30 cellular contexts compared by ENCODE assay signal in the genomic region with DNA sequence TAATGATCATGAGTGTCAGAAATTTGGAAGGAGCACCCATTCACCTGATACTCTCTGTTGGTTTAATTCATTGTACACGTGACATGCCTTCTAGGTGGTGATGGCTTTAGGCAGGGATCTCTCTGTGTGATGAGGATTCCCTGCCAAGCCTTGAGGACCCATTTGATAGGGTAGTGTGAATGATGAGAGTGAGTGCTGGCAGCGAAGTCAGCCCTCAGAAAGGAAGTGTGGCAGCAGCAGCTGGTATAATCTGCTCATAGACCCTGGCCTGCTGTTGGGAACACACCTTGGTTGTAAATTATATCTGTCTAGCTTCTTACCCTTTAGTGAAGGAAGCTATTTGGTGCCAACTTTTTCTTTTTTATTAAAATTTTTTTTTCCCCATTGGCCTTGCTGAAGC.
DNase-seq lines count a peak whose midpoint lies in the region; ATAC-seq and TF ChIP-seq lines count a peak whose summit lies in the region.
"Had no signal": no experiment of that assay in that cellular context is flagged by ENCODE, and none has a peak within 500 bp of the region (broad histone marks: within the 10 kb centered on the region; RNA-seq: fewer than 3 reads in every experiment).

No MANE protein-coding gene starts in this region.

- H3K27ac ChIP-seq in heart right ventricle (no peak overlapping the region), PC-3 (ENCODE audit: low read length) (no peak overlapping the region)
- H3K27ac ChIP-seq: A549, gastroesophageal sphincter, lower lobe of right lung, RWPE1, vagina had no signal

- H3K9ac ChIP-seq in PC-3 (ENCODE audit: low read length), result no peak overlapping the region
- H3K9ac ChIP-seq: SK-N-SH had no signal

- H3K9me3 Mint-ChIP-seq in activated CD4-positive, alpha-beta memory T cell treated with anti-CD3 and anti-CD28 coated beads for 36 hours, result no peaks in the 10 kb centered on the region
- H3K9me3 Mint-ChIP-seq: activated naive CD4-positive, alpha-beta T cell treated with anti-CD3 and anti-CD28 coated beads, Interleukin-2, amount 50 U/mL, for 24 hours; activated T-helper 17 cell treated with anti-CD3 and anti-CD28 coated beads, Interleukin-2, amount 50 U/mL, for 72 hours; CD8-positive, alpha-beta T cell; dendritic cell treated with granulocyte-macrophage colony-stimulating factor and Interleukin-4, amounts not matched to agents 40 ng/mL and 50 ng/mL, for 4 days; GM23338; natural killer cell; stimulated activated naive CD8-positive, alpha-beta T cell treated with anti-CD3 and anti-CD28 coated beads, Interleukin-15, amount 100 ng/mL, for 72 hours had no signal

- peaks cover 34% of the 10 kb centered on the region for H3K4me1 Mint-ChIP-seq in activated CD4-positive, alpha-beta memory T cell treated with anti-CD3 and anti-CD28 coated beads for 36 hours (ENCODE audit: low read depth)

- H3K79me2 ChIP-seq in PC-3 (ENCODE audit: low read length), result no peaks in the 10 kb centered on the region

- no peaks in the 10 kb centered on the region for H3K9me2 ChIP-seq in PC-3 (replicated peaks; ENCODE audit: low read length)
- H3K9me2 ChIP-seq: SK-N-SH had no signal

- peak; percentile 88 for ATAC-seq in Right ventricle myocardium inferior
- peak; percentile 84 to 96 (median 92) for ATAC-seq in heart right ventricle
- ATAC-seq in PC-3, result no peak
- no peak for ATAC-seq in GM21576 (IDR thresholded peaks at IDR 0.05; ENCODE audit: unreplicated experiment)
- ATAC-seq in activated CD4-positive, CD25-positive, alpha-beta regulatory T cell treated with anti-CD3 and anti-CD28 coated beads, Interleukin-2, amount 50 U/mL, for 24 hours, result no peak
- ATAC-seq: A549; CD8-positive, alpha-beta T cell; gastroesophageal sphincter; GM23338; lower lobe of right lung; natural killer cell had no signal

- no peaks in the 10 kb centered on the region for H3K9me3 ChIP-seq in heart right ventricle
- no peaks in the 10 kb centered on the region for H3K9me3 ChIP-seq in PC-3 (ENCODE audit: low read length)
- H3K9me3 ChIP-seq: A549, gastroesophageal sphincter, lower lobe of right lung, SK-N-SH, vagina had no signal

- POLR2A ChIA-PET in activated CD4-positive, alpha-beta memory T cell treated with anti-CD3 and anti-CD28 coated beads for 36 hours (lab: Charles Lee), result interaction anchor here (1.0 kb wide), 1 partner anchor 18 kb away, joined by 3 read pairs; no protein-coding TSS in a partner anchor
- POLR2A ChIA-PET in PC-3 (lab: Charles Lee; ENCODE audit: unreplicated experiment), result no interaction called here

- no peak overlapping the region for H3K4me3 ChIP-seq in heart right ventricle
- H3K4me3 ChIP-seq in PC-3 (ENCODE audit: low read length), result no peak overlapping the region
- H3K4me3 ChIP-seq: A549, gastroesophageal sphincter, GM23338, lower lobe of right lung, vagina had no signal

- H3K4me1 ChIP-seq in heart right ventricle (peaks cover 7 to 44% (median 28%) of the 10 kb centered on the region in 9 donors), PC-3 (ENCODE audit: insufficient read depth, low read length) (peaks cover 4% of the 10 kb centered on the region)
- H3K4me1 ChIP-seq: A549, vagina had no signal

- H3K36me3 ChIP-seq in heart right ventricle (peaks cover 0 to 43% (median 0%) of the 10 kb centered on the region in 9 donors), PC-3 (ENCODE audit: low read depth, low read length) (no peaks in the 10 kb centered on the region)

- no peaks in the 10 kb centered on the region for H3K27me3 ChIP-seq in heart right ventricle
- H3K27me3 ChIP-seq in PC-3 (ENCODE audit: low read length), result no peaks in the 10 kb centered on the region
- H3K27me3 ChIP-seq: gastroesophageal sphincter, vagina had no signal

- TF ChIP-seq CTCF in heart right ventricle (IDR thresholded peaks at IDR 0.05) (no peak), PC-3 (conservative IDR thresholded peaks at IDR 0.05; ENCODE audit: low read depth, low read length) (no peak)

- H4K20me1 ChIP-seq in PC-3 (ENCODE audit: low read length), result no peaks in the 10 kb centered on the region

- H2AFZ ChIP-seq in PC-3 (ENCODE audit: low read length), result no peak overlapping the region
- H2AFZ ChIP-seq: GM23338 had no signal

- H3K4me2 ChIP-seq in PC-3 (ENCODE audit: low read length), result no peak overlapping the region
- H3K4me2 ChIP-seq: A549, GM23338, SK-N-SH had no signal

- DNase-seq in Right ventricle myocardium inferior (ENCODE audit: missing footprints), result no peak
- DNase-seq in cardiac septum (ENCODE audit: low spot score), result no peak
- no peak for DNase-seq in activated CD4-positive, alpha-beta memory T cell treated with anti-CD3 and anti-CD28 coated beads for 36 hours
- peak; percentile 26 to 64 for DNase-seq in heart right ventricle
- DNase-seq in PC-3, result no peak
- DNase-seq in iPS-NIHi11 (ENCODE audit: low spot score), result no peak
- DNase-seq: activated CD8-positive, alpha-beta memory T cell treated with anti-CD3 and anti-CD28 coated beads, Interleukin-2, amount 50 U/mL, for 48 hours; AML-193; caudate nucleus; CD8-positive, alpha-beta T cell; DMS 273 treated with DMSO at 0.1 percent for 48 hours; Karpas-422; lower lobe of right lung; natural killer cell; NCI-H187; NCI-H345; NCI-H748 treated with DMSO at 0.1 percent for 48 hours; occipital lobe; SK-N-SH; stimulated activated naive CD8-positive, alpha-beta T cell treated with anti-CD3 and anti-CD28 coated beads, Interleukin-15, amount 100 ng/mL, for 72 hours had no signal

- H3K4me3 Mint-ChIP-seq in activated CD4-positive, alpha-beta memory T cell treated with anti-CD3 and anti-CD28 coated beads for 36 hours, result no peak overlapping the region
- H3K4me3 Mint-ChIP-seq: activated naive CD4-positive, alpha-beta T cell treated with anti-CD3 and anti-CD28 coated beads, Interleukin-2, amount 50 U/mL, for 24 hours; activated T-helper 17 cell treated with anti-CD3 and anti-CD28 coated beads, Interleukin-2, amount 50 U/mL, for 72 hours; CD8-positive, alpha-beta T cell; dendritic cell treated with granulocyte-macrophage colony-stimulating factor and Interleukin-4, amounts not matched to agents 40 ng/mL and 50 ng/mL, for 4 days; GM23338; natural killer cell had no signal

- H3K27me3 Mint-ChIP-seq in activated CD4-positive, alpha-beta memory T cell treated with anti-CD3 and anti-CD28 coated beads for 36 hours, result no peaks in the 10 kb centered on the region
- H3K27me3 Mint-ChIP-seq: activated naive CD4-positive, alpha-beta T cell treated with anti-CD3 and anti-CD28 coated beads, Interleukin-2, amount 50 U/mL, for 24 hours; activated T-helper 17 cell treated with anti-CD3 and anti-CD28 coated beads, Interleukin-2, amount 50 U/mL, for 72 hours; dendritic cell treated with granulocyte-macrophage colony-stimulating factor and Interleukin-4, amounts not matched to agents 40 ng/mL and 50 ng/mL, for 4 days; stimulated activated naive CD8-positive, alpha-beta T cell treated with anti-CD3 and anti-CD28 coated beads, Interleukin-15, amount 100 ng/mL, for 72 hours had no signal

- no TSS peak for BruUV-seq in PC-3 (replicated peaks; lab: Mats Ljungman, UMichigan)

- no peaks in the 10 kb centered on the region for H3F3A ChIP-seq in PC-3 (ENCODE audit: low read length, unreplicated experiment)

- peak overlapping the region; percentile 29 for H3K27ac Mint-ChIP-seq in activated CD4-positive, alpha-beta memory T cell treated with anti-CD3 and anti-CD28 coated beads for 36 hours
- H3K27ac Mint-ChIP-seq: activated naive CD4-positive, alpha-beta T cell treated with anti-CD3 and anti-CD28 coated beads, Interleukin-2, amount 50 U/mL, for 24 hours; activated T-helper 17 cell treated with anti-CD3 and anti-CD28 coated beads, Interleukin-2, amount 50 U/mL, for 72 hours; CD8-positive, alpha-beta T cell; dendritic cell treated with granulocyte-macrophage colony-stimulating factor and Interleukin-4, amounts not matched to agents 40 ng/mL and 50 ng/mL, for 4 days; GM23338; natural killer cell had no signal

- peaks cover 27% of the 10 kb centered on the region for H3K36me3 Mint-ChIP-seq in activated CD4-positive, alpha-beta memory T cell treated with anti-CD3 and anti-CD28 coated beads for 36 hours

- CTCF ChIA-PET in activated CD4-positive, alpha-beta memory T cell treated with anti-CD3 and anti-CD28 coated beads for 36 hours (lab: Charles Lee), result interaction anchor here (1.6 kb wide), 1 partner anchor 13 kb away, joined by 4 read pairs; no protein-coding TSS in a partner anchor
- CTCF ChIA-PET in PC-3 (lab: Charles Lee), result no interaction called here

- WGBS in heart right ventricle, 2 donors, result 46 to 71% methylated on average over 2 of the region's 2 CpGs

- intact Hi-C loops in Right ventricle myocardium inferior (cut with DNase I), result loop anchor here (2.0 to 10.0 kb wide), 2 partner anchors 96 to 646 kb away; partner anchors contain the start of genes KATNAL2 and PIAS2
- intact Hi-C loops in cardiac septum (cut with DNase I), result loop anchor here (10.0 kb wide), 1 partner anchor 54 kb away; no protein-coding TSS in a partner anchor
- intact Hi-C loops in activated CD4-positive, alpha-beta memory T cell treated with anti-CD3 and anti-CD28 coated beads for 36 hours (cut with micrococcal nuclease), result loop anchor here (5.0 kb wide), 1 partner anchor 46 kb away; no protein-coding TSS in a partner anchor
- intact Hi-C loops in heart right ventricle (cut with DNase I), result loop anchor here in 4 of 10 donors (5.0 to 10.0 kb wide), 3 partner anchors 54 to 504 kb away; a partner anchor contains a TSS
- intact Hi-C loops in PC-3 (cut with micrococcal nuclease), result loop anchor here (10.0 kb wide), 1 partner anchor 284 kb away; no protein-coding TSS in a partner anchor

Comparison
In these comparisons a context has a peak if more than half of its experiments do, and no peak if none do; other contexts are left out.
1. DNase-seq: peak in heart right ventricle (2 of 2); none in Right ventricle myocardium inferior (single experiment), cardiac septum (single experiment), activated CD4-positive, alpha-beta memory T cell treated with anti-CD3 and anti-CD28 coated beads for 36 hours (single experiment), PC-3 (single experiment) and iPS-NIHi11 (single experiment).
2. ATAC-seq: peak in Right ventricle myocardium inferior (single experiment) and heart right ventricle (8 of 8); none in PC-3 (single experiment), GM21576 (single experiment) and activated CD4-positive, CD25-positive, alpha-beta regulatory T cell treated with anti-CD3 and anti-CD28 coated beads, Interleukin-2, amount 50 U/mL, for 24 hours (0 of 2).